ENCODE assay signal across 8 cellular contexts in the genomic region with DNA sequence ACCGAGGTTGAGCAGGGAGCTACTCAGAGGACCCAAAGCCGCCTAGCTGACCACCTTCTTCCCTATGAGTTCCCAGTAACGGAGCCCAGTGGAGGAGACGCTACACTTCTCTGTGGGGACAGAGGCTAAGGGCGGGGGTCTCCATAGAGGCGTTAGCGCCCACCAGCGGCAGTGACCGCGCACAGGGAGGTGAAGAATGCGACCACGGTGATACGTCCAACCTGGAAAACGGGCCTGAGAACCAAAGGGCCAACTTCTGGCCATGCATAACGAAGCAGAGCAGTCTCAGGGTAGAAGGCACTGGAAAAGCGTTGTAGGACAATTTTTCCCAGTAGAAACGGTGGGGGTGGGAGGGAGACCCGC. TPM values are rescaled to one million over a fixed set of nuclear protein-coding genes. Genes with fewer than 3 reads are reported as not detected.
A peak's percentile ranks its signal among the peaks of the same experiment; 100 is the strongest.
DNase-seq lines count a peak whose midpoint lies in the region; ATAC-seq, FAIRE-seq and TF ChIP-seq lines count a peak whose summit lies in the region.

No MANE protein-coding gene starts in this region.

- in situ Hi-C loops in HepG2 (cut with HindIII; ENCODE audit: extremely low pct_ligation_motif_present, low pct_unique_long_range_greater_than_20kb) = loop anchor here (5.0 to 25.0 kb wide), 2 partner anchors 60 to 570 kb away; no protein-coding TSS in a partner anchor

- peaks cover 13 to 14% (median 14%) of the 10 kb centered on the region in 3 donors for H3K27me3 Mint-ChIP-seq in CD14-positive monocyte (ENCODE audit: low read depth in 3 of 3)
- peaks cover 13% of the 10 kb centered on the region for H3K27me3 Mint-ChIP-seq in activated naive CD8-positive, alpha-beta T cell

- no peak for FAIRE-seq in HepG2 (lab: Jason Lieb, UNC)

- H3K9me2 ChIP-seq in HCT116 (ENCODE audit: insufficient read depth) = no peaks in the 10 kb centered on the region

- ATAC-seq in HCT116 (peak; percentile 1; the same call in 1 of the 2 replicates), HepG2 (no peak), upper lobe of left lung (ENCODE audit: low FRiP score in 2 of 2) (no peak)

- H3K27ac ChIP-seq in HCT116 (ENCODE audit: low read depth, low read length) (no peak overlapping the region), HepG2 (ENCODE audit: extremely low read length, insufficient read depth, low read length) (no peak overlapping the region), upper lobe of left lung (no peak overlapping the region)

- H2AFZ ChIP-seq in HCT116 (ENCODE audit: low read depth, low read length, poor library complexity, severe bottlenecking) = peak overlapping the region; percentile 81
- H2AFZ ChIP-seq in HepG2 (ENCODE audit: low read length) = no peak overlapping the region

- peaks cover 10 to 12% of the 10 kb centered on the region in 2 donors for H3K36me3 Mint-ChIP-seq in CD14-positive monocyte
- peaks cover 3% of the 10 kb centered on the region for H3K36me3 Mint-ChIP-seq in activated naive CD8-positive, alpha-beta T cell

- no peak overlapping the region for H3K9ac ChIP-seq in HCT116 (ENCODE audit: low read length)
- H3K9ac ChIP-seq in HepG2 (ENCODE audit: insufficient read depth, low read depth, low read length) = no peak overlapping the region

- RAD21 ChIA-PET in HCT116 (lab: Charles Lee; ENCODE audit: low non-redundant PET in 1 of 2, low total read pairs in 2 of 2, uncharacterized antibody in 2 of 2, unreplicated experiment in 2 of 2) = no interaction called here

- H3K4me3 ChIP-seq in HCT116 (replicated peaks in 1 of 2; ENCODE audit: low read depth in 1 of 2, low read length in 2 of 2) (peak overlapping the region; percentile 22 to 98; a peak in 2 of 4 replicates), HepG2 (replicated peaks in 1 of 3; ENCODE audit: insufficient read depth in 1 of 3, low read depth in 2 of 3, low read length in 3 of 3) (no peak overlapping the region), upper lobe of left lung (peak overlapping the region in 3 of 4 donors; percentile 72 to 92 (median 75))

- H3K9me3 ChIP-seq in HCT116 (ENCODE audit: control insufficient read depth in 1 of 2, insufficient read depth in 1 of 2, low read depth in 1 of 2, low read length in 2 of 2) (no peaks in the 10 kb centered on the region), HepG2 (ENCODE audit: low read length) (no peaks in the 10 kb centered on the region), upper lobe of left lung (no peaks in the 10 kb centered on the region)

- H3K36me3 ChIP-seq in HCT116 (ENCODE audit: control insufficient read depth in 1 of 2, insufficient read depth in 2 of 2, low read length in 2 of 2) (no peaks in the 10 kb centered on the region), HepG2 (replicated peaks in 1 of 2; ENCODE audit: control insufficient read depth in 1 of 2, insufficient read depth in 2 of 2, low read length in 2 of 2) (peaks cover 0 to 9% of the 10 kb centered on the region in 2 experiments; a peak in 2 of 5 replicates), upper lobe of left lung (no peaks in the 10 kb centered on the region)

- POLR2A ChIA-PET in HCT116 (lab: Charles Lee) (interaction anchor here (0.5 kb wide), 1 partner anchor 8 kb away, joined by 3 read pairs; no protein-coding TSS in a partner anchor), HepG2 (lab: Yijun Ruan, JAX) (interaction anchor here (0.5 to 6.6 kb wide), 8 partner anchors 9 to 226 kb away, joined by 3 to 84 read pairs (median 6); partner anchors contain the start of genes AGT and C1orf198)

- H3K4me1 ChIP-seq in HCT116 (ENCODE audit: control insufficient read depth in 1 of 2, insufficient read depth in 2 of 2, low read length in 2 of 2) (peaks cover 11 to 22% of the 10 kb centered on the region in 2 experiments; a peak in 3 of 4 replicates), HepG2 (ENCODE audit: insufficient read depth, low read length) (peaks cover 75% of the 10 kb centered on the region), upper lobe of left lung (peaks cover 15 to 34% (median 25%) of the 10 kb centered on the region in 4 donors)

- peak overlapping the region in 2 of 7 donors; percentile 19 to 22 for H3K27ac Mint-ChIP-seq in CD14-positive monocyte
- peak overlapping the region; percentile 29 for H3K27ac Mint-ChIP-seq in activated naive CD8-positive, alpha-beta T cell

- TF ChIP-seq RAD21 in HCT116 (IDR thresholded peaks at IDR 0.05; ENCODE audit: low read depth) = no peak
- no peak for TF ChIP-seq RAD21 in HepG2 (CRISPR knock-in tag; IDR thresholded peaks at IDR 0.05)

- BruUV-seq in HCT116 (replicated peaks; lab: Mats Ljungman, UMichigan) = no TSS peak
- no TSS peak for BruUV-seq in HepG2 (replicated peaks; lab: Mats Ljungman, UMichigan)

- peaks cover 43% of the 10 kb centered on the region for H3K79me2 ChIP-seq in HCT116 (ENCODE audit: insufficient read depth, low read length)
- peaks cover 44% of the 10 kb centered on the region for H3K79me2 ChIP-seq in HepG2 (ENCODE audit: insufficient read depth, low read length)

- WGBS in HepG2 (ENCODE audit: low lambda C conversion rate) = 71% methylated on average over 16 of the region's 18 CpGs
- WGBS in upper lobe of left lung, 2 donors = 13 to 27% methylated on average over 8 to 17 of the region's 18 CpGs

- TF ChIP-seq EP300 in HepG2 (IDR thresholded peaks at IDR 0.05; ENCODE audit: low read depth in 2 of 2, low read length in 2 of 2) = no peak
- no peak for TF ChIP-seq EP300 in HepG2 (CRISPR knock-in tag; IDR thresholded peaks at IDR 0.05; ENCODE audit: borderline replicate concordance)
- no peak for TF ChIP-seq EP300 in upper lobe of left lung (IDR thresholded peaks at IDR 0.05)

- intact Hi-C loops in CD14-positive monocyte (cut with micrococcal nuclease) (loop anchor here in 1 of 2 donors (10.0 kb wide), 1 partner anchor 693 kb away; the partner anchor contains the start of genes EXOC8 and SPRTN), HCT116 (cut with micrococcal nuclease) (loop anchor here (2.0 to 5.0 kb wide), 2 partner anchors 337 to 960 kb away; partner anchors contain the start of genes ARV1 and TTC13), HepG2 (cut with micrococcal nuclease; ENCODE audit: unreplicated experiment) (loop anchor here (1.0 to 5.0 kb wide), 4 partner anchors 61 to 335 kb away; partner anchors contain the start of genes ARV1 and TTC13)

- no peak for TF ChIP-seq POLR2A in HCT116 (IDR thresholded peaks at IDR 0.05; ENCODE audit: borderline replicate concordance, extremely low read depth, insufficient read depth, insufficient read length)
- TF ChIP-seq POLR2A in HepG2 (IDR thresholded peaks at IDR 0.05; ENCODE audit: insufficient read depth in 1 of 2, low read depth in 2 of 2, low read length in 2 of 2) = no peak
- TF ChIP-seq POLR2A in upper lobe of left lung (IDR thresholded peaks at IDR 0.05) = no peak

- DNase-seq in CD14-positive monocyte (ENCODE audit: low spot score) (no peak), HCT116 (ENCODE audit: low read depth, low spot score) (no peak), HepG2 (ENCODE audit: low spot score) (no peak), upper lobe of left lung (no peak), DMS 273 treated with DMSO at 0.1 percent for 48 hours (lab: John Stamatoyannopoulos, UW) (no peak), T1000 (lab: John Stamatoyannopoulos, UW) (no peak), occipital lobe (lab: John Stamatoyannopoulos, UW) (no peak)

- H3K4me2 ChIP-seq in HCT116 (ENCODE audit: low read length) (peak overlapping the region; percentile 78), HepG2 (ENCODE audit: low read depth, low read length) (peak overlapping the region; percentile 37)

- no peak for TF ChIP-seq CTCF in CD14-positive monocyte (IDR thresholded peaks at IDR 0.05)
- TF ChIP-seq CTCF in HCT116 (IDR thresholded peaks at IDR 0.05 in 2 of 3, conservative IDR thresholded peaks at IDR 0.05 in 1 of 3; ENCODE audit: borderline replicate concordance in 1 of 3, insufficient read depth in 1 of 3, low read depth in 2 of 3, low read length in 2 of 3) = no peak
- TF ChIP-seq CTCF in HepG2 (CRISPR knock-in tag; IDR thresholded peaks at IDR 0.05) = no peak
- no peak for TF ChIP-seq CTCF in upper lobe of left lung (IDR thresholded peaks at IDR 0.05)

- H3K27me3 ChIP-seq in HCT116 (ENCODE audit: insufficient read depth, low read length) (peaks cover 21% of the 10 kb centered on the region; the same call in 1 of the 2 replicates), HepG2 (ENCODE audit: control insufficient read depth in 1 of 2, insufficient read depth in 2 of 2, low read length in 2 of 2) (no peaks in the 10 kb centered on the region; a peak in 1 of 5 replicates), upper lobe of left lung (no peaks in the 10 kb centered on the region)

- H3K4me1 Mint-ChIP-seq in CD14-positive monocyte = peaks cover 43% of the 10 kb centered on the region
- H3K4me1 Mint-ChIP-seq in activated naive CD8-positive, alpha-beta T cell (ENCODE audit: low read depth) = peaks cover 44% of the 10 kb centered on the region

- peaks cover 0 to 3% (median 0%) of the 10 kb centered on the region in 7 donors for H3K9me3 Mint-ChIP-seq in CD14-positive monocyte
- no peaks in the 10 kb centered on the region for H3K9me3 Mint-ChIP-seq in activated naive CD8-positive, alpha-beta T cell (ENCODE audit: low read depth)

- H3K4me3 Mint-ChIP-seq in CD14-positive monocyte = peak overlapping the region; percentile 90 to 97
- H3K4me3 Mint-ChIP-seq in activated naive CD8-positive, alpha-beta T cell = peak overlapping the region; percentile 82

- CTCF ChIA-PET in HCT116 (lab: Charles Lee) = interaction anchor here (0.8 to 1.9 kb wide), 5 partner anchors 9 to 575 kb away, joined by 3 to 6 read pairs (median 4); no protein-coding TSS in a partner anchor
- CTCF ChIA-PET in HepG2 (lab: Yijun Ruan, JAX; ENCODE audit: low intra/inter-chr PET ratio, low total read pairs) = interaction anchor here (1.3 kb wide), 1 partner anchor 131 kb away, joined by 4 read pairs; no protein-coding TSS in a partner anchor

- H4K20me1 ChIP-seq in HCT116 (ENCODE audit: insufficient read depth) (no peaks in the 10 kb centered on the region), HepG2 (ENCODE audit: insufficient read depth, low read length) (peaks cover 12% of the 10 kb centered on the region; the same call in 1 of the 2 replicates)

RNA-seq across cellular contexts. Expression of gene COG2, which starts 0.4 kb away (rescaled TPM):
- polyA plus RNA-seq in CD14-positive monocyte = 10 to 100 TPM; 24.7 to 30.4 TPM
- total RNA-seq in HCT116 (2021; ENCODE audit: unreplicated experiment) = 28.6 TPM
- 8.7 and 13.4 TPM in 2 replicates for polyA plus RNA-seq in HCT116 (2012)
- total RNA-seq in HepG2 (2016; rRNA removed; fragmentation: Illumina TruSeq; extraction: Trizol) = 36.3 and 51.3 TPM in 2 replicates
- total RNA-seq in HepG2 (2016; cell fraction: cytosol; rRNA removed; fragmentation: Illumina TruSeq; extraction: Trizol; ENCODE audit: low read depth) = 9.3 and 9.7 TPM in 2 replicates
- total RNA-seq in HepG2 (2016; cell fraction: insoluble cytoplasmic fraction; rRNA removed; fragmentation: Illumina TruSeq; extraction: Trizol) = 36.8 and 53.0 TPM in 2 replicates
- total RNA-seq in HepG2 (2016; cell fraction: membrane; rRNA removed; fragmentation: Illumina TruSeq; extraction: Trizol) = 14.3 and 14.7 TPM in 2 replicates
- total RNA-seq in HepG2 (2016; cell fraction: nucleus; rRNA removed; fragmentation: Illumina TruSeq; extraction: Trizol) = 27.7 and 28.8 TPM in 2 replicates
- polyA plus RNA-seq in HepG2 (2011; rRNA removed) = 16.0 and 16.8 TPM in 2 replicates
- polyA plus RNA-seq in HepG2 (2011; cell fraction: cytosol; rRNA removed) = 9.1 and 13.0 TPM in 2 replicates
- polyA plus RNA-seq in HepG2 (2011; cell fraction: nucleus; rRNA removed) = 19.2 and 23.7 TPM in 2 replicates
- 18.8 and 23.0 TPM in 2 replicates for polyA plus RNA-seq in HepG2 (2012)
- 2.2 and 2.3 TPM in 2 replicates for polyA plus RNA-seq in HepG2 (2016; cell fraction: cytosol; fragmentation: Illumina TruSeq; extraction: Trizol; ENCODE audit: low read depth)
- 38.6 and 41.2 TPM in 2 replicates for polyA plus RNA-seq in HepG2 (2016; cell fraction: insoluble cytoplasmic fraction; fragmentation: Illumina TruSeq; extraction: Trizol; ENCODE audit: low read depth)
- polyA plus RNA-seq in HepG2 (2016; cell fraction: membrane; fragmentation: Illumina TruSeq; extraction: Trizol; ENCODE audit: low read depth) = 5.1 and 5.8 TPM in 2 replicates
- 33.5 and 36.2 TPM in 2 replicates for polyA plus RNA-seq in HepG2 (2016; cell fraction: nucleus; fragmentation: Illumina TruSeq; extraction: Trizol; ENCODE audit: insufficient read depth, low read depth)
- polyA minus RNA-seq in HepG2 (2011; rRNA and poly(A)+ RNA removed; ENCODE audit: low replicate concordance) = 12.7 and 22.2 TPM in 2 replicates
- polyA minus RNA-seq in HepG2 (2011; cell fraction: cytosol; rRNA and poly(A)+ RNA removed) = 15.1 and 16.5 TPM in 2 replicates
- polyA minus RNA-seq in HepG2 (2011; cell fraction: nucleus; rRNA and poly(A)+ RNA removed) = 34.5 and 52.2 TPM in 2 replicates
- 10 to 100 TPM; 23.5 to 37.7 (median 28.7) TPM for total RNA-seq in upper lobe of left lung
- total RNA-seq in occipital lobe = 36.3 TPM

Comparison
In these comparisons a context has a peak if more than half of its experiments do, and no peak if none do; other contexts are left out.
1. H3K4me3 ChIP-seq: peak in HCT116 (2 of 2) and upper lobe of left lung (3 of 4); none in HepG2 (0 of 3).